21 cellular contexts compared by ENCODE assay signal in the genomic region with DNA sequence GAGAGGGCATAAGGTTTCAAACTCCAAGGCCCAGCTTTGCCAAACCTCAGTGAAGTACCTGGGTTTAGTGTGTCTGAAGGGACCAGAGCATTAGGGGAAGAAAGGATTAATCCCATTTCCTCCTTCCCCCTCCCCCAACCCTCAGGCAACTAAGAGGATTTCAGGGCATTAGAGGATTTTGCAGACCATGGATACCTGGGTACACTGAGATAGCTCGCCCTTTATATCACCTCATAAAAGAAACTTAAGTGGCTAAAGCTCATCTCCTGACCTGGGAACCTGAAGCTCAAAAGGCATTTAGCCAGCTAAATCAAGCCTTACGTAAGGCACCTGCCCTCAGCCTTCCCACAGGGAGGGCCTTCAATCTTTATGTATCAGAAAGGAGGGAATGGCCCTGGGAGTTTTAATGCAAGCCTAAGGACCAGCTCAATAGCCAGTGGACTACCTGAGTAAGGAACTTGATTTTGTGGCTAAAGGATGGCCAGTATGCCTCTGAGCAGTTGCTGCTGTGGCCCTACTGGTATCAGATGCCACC.
"Had no signal": no experiment of that assay in that cellular context is flagged by ENCODE, and none has a peak within 500 bp of the region (broad histone marks: within the 10 kb centered on the region; RNA-seq: fewer than 3 reads in every experiment).

No MANE protein-coding gene starts in this region.

- H3K4me1 ChIP-seq: ascending aorta, body of pancreas had no signal

- H3K4me2 ChIP-seq: KMS-11 had no signal

- H3K4me3 ChIP-seq: ascending aorta, body of pancreas, SK-N-MC had no signal

- H3K36me3 ChIP-seq: ascending aorta had no signal

- H3K27ac ChIP-seq: ascending aorta, body of pancreas, KMS-11, SK-N-MC, VCaP had no signal

- H3K9ac ChIP-seq: KMS-11 had no signal

- DNase-seq: activated CD4-positive, alpha-beta memory T cell treated with anti-CD3 and anti-CD28 coated beads, Interleukin-2, amount 10 ng/mL, durations not matched to agents 7 days and 5 days; activated CD4-positive, alpha-beta T cell treated with anti-CD3 and anti-CD28 coated beads for 36 hours; activated CD4-positive, alpha-beta T cell treated with anti-CD3 and anti-CD28 coated beads, Interleukin-2, amount 50 U/mL, for 1 hour; activated CD8-positive, alpha-beta memory T cell treated with anti-CD3 and anti-CD28 coated beads, Interleukin-2, amount 50 U/mL, for 48 hours; activated T-cell treated with anti-CD3 and anti-CD28 coated beads, Interleukin-2, amount 50 U/mL, for 1 hour; body of pancreas; central memory CD4-positive, alpha-beta T cell; MV-4-11; NCI-H1092 treated with DMSO at 0.1 percent for 48 hours; NCI-H1417 treated with DMSO at 0.1 percent for 48 hours; NCI-H1694; NCI-H2029; NCI-H748 treated with DMSO at 0.1 percent for 48 hours; OCI-M1; RPMI8226; T-cell; T-helper 2 cell had no signal

- H3K27me3 ChIP-seq: ascending aorta, body of pancreas had no signal
